In the genomic region with DNA sequence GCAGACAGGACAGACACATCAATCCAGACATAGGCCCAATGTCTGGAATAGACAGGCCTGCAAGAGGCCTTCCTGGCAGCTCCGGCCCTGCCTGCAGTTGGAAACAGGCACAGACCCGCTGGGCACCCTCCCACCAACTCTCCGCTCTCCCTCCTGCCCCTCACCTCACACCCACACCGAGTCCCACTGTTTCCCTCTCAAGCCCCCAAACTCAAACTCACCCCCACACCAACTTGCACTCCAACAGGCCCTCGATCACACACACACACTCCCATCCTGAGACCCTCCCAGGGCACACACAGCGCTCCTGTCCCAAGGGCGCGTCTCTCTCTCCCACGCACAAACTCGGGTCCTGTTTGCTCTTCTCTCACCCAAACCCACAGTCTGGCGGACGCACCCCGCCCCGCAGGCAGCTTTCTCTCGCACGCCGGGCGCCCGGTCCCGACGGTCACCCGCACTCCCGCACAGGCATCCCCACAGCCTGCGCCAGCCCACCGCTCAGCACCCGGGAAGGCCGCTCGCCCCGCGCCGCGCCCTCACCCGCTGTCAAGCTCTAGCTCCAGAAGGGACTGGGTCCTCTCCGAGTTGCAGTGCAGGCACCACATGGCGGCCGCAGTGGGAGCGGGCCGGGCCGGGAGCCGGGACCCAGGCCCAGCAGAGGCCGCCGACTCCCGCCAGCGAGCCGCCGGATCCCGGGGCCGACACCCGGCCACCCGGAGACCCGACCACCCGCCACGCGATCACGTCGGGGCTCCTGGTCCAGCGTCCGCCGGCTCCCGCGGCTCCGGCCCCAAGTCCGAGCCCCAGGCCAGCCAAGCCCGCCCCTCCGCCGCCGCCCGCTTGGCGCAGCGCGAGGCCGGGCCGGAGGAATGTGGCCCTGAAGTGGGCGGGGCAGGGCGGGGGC, we compare ENCODE assay signal across 1 cellular context.
TF ChIP-seq lines count a peak whose summit lies in the region.

No MANE protein-coding gene starts in this region.

TF ChIP-seq in HepG2, 621 proteins besides CTCF, POLR2A, EP300 and RAD21 (continued from another document and continues in another):
- TF ChIP-seq, protein P1, sequence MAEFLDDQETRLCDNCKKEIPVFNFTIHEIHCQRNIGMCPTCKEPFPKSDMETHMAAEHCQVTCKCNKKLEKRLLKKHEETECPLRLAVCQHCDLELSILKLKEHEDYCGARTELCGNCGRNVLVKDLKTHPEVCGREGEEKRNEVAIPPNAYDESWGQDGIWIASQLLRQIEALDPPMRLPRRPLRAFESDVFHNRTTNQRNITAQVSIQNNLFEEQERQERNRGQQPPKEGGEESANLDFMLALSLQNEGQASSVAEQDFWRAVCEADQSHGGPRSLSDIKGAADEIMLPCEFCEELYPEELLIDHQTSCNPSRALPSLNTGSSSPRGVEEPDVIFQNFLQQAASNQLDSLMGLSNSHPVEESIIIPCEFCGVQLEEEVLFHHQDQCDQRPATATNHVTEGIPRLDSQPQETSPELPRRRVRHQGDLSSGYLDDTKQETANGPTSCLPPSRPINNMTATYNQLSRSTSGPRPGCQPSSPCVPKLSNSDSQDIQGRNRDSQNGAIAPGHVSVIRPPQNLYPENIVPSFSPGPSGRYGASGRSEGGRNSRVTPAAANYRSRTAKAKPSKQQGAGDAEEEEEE (CRISPR knock-in tag; IDR thresholded peaks at IDR 0.05; ENCODE audit: borderline replicate concordance), result no peak
- TF ChIP-seq, protein P2, sequence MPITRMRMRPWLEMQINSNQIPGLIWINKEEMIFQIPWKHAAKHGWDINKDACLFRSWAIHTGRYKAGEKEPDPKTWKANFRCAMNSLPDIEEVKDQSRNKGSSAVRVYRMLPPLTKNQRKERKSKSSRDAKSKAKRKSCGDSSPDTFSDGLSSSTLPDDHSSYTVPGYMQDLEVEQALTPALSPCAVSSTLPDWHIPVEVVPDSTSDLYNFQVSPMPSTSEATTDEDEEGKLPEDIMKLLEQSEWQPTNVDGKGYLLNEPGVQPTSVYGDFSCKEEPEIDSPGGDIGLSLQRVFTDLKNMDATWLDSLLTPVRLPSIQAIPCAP (CRISPR knock-in tag; IDR thresholded peaks at IDR 0.05; ENCODE audit: low read depth), result no peak
- peak; percentile 62; the same call in 1 of the 2 replicates for TF ChIP-seq ZNF777 (CRISPR knock-in tag; IDR thresholded peaks at IDR 0.05)
- no peak for TF ChIP-seq TGIF2 (CRISPR knock-in tag; IDR thresholded peaks at IDR 0.05)
- no peak for TF ChIP-seq ZNF703 (CRISPR knock-in tag; IDR thresholded peaks at IDR 0.05; ENCODE audit: borderline replicate concordance)
- no peak for TF ChIP-seq YEATS2 (CRISPR knock-in tag; IDR thresholded peaks at IDR 0.05; ENCODE audit: borderline replicate concordance)
- TF ChIP-seq KDM5B (CRISPR knock-in tag; IDR thresholded peaks at IDR 0.05; ENCODE audit: borderline replicate concordance), result no peak; the same call in 1 of the 2 replicates
- TF ChIP-seq, protein P3, sequence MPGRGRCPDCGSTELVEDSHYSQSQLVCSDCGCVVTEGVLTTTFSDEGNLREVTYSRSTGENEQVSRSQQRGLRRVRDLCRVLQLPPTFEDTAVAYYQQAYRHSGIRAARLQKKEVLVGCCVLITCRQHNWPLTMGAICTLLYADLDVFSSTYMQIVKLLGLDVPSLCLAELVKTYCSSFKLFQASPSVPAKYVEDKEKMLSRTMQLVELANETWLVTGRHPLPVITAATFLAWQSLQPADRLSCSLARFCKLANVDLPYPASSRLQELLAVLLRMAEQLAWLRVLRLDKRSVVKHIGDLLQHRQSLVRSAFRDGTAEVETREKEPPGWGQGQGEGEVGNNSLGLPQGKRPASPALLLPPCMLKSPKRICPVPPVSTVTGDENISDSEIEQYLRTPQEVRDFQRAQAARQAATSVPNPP (CRISPR knock-in tag; IDR thresholded peaks at IDR 0.05), result no peak
- TF ChIP-seq SRY (CRISPR knock-in tag; IDR thresholded peaks at IDR 0.05), result no peak; the same call in 1 of the 2 replicates
- no peak for TF ChIP-seq NKX3-1 (CRISPR knock-in tag; IDR thresholded peaks at IDR 0.05)
- TF ChIP-seq SMARCE1 (IDR thresholded peaks at IDR 0.05; ENCODE audit: borderline replicate concordance), result no peak
- no peak for TF ChIP-seq BRD4 (CRISPR knock-in tag; IDR thresholded peaks at IDR 0.05)
- no peak for TF ChIP-seq ZNF260 (CRISPR knock-in tag; IDR thresholded peaks at IDR 0.05; ENCODE audit: borderline replicate concordance, low read depth)
- TF ChIP-seq ZNF335 (CRISPR knock-in tag; IDR thresholded peaks at IDR 0.05), result no peak
- TF ChIP-seq ZNF562 (CRISPR knock-in tag; IDR thresholded peaks at IDR 0.05; ENCODE audit: borderline replicate concordance), result no peak
- no peak for TF ChIP-seq HOXA7 (CRISPR knock-in tag; IDR thresholded peaks at IDR 0.05)
- TF ChIP-seq ZNF256 (CRISPR knock-in tag; conservative IDR thresholded peaks at IDR 0.05), result no peak
- no peak for TF ChIP-seq JDP2 (CRISPR knock-in tag; IDR thresholded peaks at IDR 0.05; ENCODE audit: borderline replicate concordance)
- no peak for TF ChIP-seq CBFB (CRISPR knock-in tag; IDR thresholded peaks at IDR 0.05)
- no peak for TF ChIP-seq MIXL1 (CRISPR knock-in tag; IDR thresholded peaks at IDR 0.05)
- TF ChIP-seq, protein P4, sequence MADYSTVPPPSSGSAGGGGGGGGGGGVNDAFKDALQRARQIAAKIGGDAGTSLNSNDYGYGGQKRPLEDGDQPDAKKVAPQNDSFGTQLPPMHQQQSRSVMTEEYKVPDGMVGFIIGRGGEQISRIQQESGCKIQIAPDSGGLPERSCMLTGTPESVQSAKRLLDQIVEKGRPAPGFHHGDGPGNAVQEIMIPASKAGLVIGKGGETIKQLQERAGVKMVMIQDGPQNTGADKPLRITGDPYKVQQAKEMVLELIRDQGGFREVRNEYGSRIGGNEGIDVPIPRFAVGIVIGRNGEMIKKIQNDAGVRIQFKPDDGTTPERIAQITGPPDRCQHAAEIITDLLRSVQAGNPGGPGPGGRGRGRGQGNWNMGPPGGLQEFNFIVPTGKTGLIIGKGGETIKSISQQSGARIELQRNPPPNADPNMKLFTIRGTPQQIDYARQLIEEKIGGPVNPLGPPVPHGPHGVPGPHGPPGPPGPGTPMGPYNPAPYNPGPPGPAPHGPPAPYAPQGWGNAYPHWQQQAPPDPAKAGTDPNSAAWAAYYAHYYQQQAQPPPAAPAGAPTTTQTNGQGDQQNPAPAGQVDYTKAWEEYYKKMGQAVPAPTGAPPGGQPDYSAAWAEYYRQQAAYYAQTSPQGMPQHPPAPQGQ (CRISPR knock-in tag; IDR thresholded peaks at IDR 0.05; ENCODE audit: borderline replicate concordance), result no peak
- TF ChIP-seq, protein P5, sequence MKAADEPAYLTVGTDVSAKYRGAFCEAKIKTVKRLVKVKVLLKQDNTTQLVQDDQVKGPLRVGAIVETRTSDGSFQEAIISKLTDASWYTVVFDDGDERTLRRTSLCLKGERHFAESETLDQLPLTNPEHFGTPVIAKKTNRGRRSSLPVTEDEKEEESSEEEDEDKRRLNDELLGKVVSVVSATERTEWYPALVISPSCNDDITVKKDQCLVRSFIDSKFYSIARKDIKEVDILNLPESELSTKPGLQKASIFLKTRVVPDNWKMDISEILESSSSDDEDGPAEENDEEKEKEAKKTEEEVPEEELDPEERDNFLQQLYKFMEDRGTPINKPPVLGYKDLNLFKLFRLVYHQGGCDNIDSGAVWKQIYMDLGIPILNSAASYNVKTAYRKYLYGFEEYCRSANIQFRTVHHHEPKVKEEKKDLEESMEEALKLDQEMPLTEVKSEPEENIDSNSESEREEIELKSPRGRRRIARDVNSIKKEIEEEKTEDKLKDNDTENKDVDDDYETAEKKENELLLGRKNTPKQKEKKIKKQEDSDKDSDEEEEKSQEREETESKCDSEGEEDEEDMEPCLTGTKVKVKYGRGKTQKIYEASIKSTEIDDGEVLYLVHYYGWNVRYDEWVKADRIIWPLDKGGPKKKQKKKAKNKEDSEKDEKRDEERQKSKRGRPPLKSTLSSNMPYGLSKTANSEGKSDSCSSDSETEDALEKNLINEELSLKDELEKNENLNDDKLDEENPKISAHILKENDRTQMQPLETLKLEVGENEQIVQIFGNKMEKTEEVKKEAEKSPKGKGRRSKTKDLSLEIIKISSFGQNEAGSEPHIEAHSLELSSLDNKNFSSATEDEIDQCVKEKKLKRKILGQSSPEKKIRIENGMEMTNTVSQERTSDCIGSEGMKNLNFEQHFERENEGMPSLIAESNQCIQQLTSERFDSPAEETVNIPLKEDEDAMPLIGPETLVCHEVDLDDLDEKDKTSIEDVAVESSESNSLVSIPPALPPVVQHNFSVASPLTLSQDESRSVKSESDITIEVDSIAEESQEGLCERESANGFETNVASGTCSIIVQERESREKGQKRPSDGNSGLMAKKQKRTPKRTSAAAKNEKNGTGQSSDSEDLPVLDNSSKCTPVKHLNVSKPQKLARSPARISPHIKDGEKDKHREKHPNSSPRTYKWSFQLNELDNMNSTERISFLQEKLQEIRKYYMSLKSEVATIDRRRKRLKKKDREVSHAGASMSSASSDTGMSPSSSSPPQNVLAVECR (CRISPR knock-in tag; IDR thresholded peaks at IDR 0.05; ENCODE audit: borderline replicate concordance), result peak; percentile 52
- TF ChIP-seq, protein P6, sequence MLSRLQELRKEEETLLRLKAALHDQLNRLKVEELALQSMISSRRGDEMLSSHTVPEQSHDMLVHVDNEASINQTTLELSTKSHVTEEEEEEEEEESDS (CRISPR knock-in tag; IDR thresholded peaks at IDR 0.05; ENCODE audit: borderline replicate concordance), result no peak
- TF ChIP-seq ETV5 (CRISPR knock-in tag; IDR thresholded peaks at IDR 0.05; ENCODE audit: borderline replicate concordance), result no peak
- TF ChIP-seq, protein P7, sequence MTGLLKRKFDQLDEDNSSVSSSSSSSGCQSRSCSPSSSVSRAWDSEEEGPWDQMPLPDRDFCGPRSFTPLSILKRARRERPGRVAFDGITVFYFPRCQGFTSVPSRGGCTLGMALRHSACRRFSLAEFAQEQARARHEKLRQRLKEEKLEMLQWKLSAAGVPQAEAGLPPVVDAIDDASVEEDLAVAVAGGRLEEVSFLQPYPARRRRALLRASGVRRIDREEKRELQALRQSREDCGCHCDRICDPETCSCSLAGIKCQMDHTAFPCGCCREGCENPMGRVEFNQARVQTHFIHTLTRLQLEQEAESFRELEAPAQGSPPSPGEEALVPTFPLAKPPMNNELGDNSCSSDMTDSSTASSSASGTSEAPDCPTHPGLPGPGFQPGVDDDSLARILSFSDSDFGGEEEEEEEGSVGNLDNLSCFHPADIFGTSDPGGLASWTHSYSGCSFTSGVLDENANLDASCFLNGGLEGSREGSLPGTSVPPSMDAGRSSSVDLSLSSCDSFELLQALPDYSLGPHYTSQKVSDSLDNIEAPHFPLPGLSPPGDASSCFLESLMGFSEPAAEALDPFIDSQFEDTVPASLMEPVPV (CRISPR knock-in tag; IDR thresholded peaks at IDR 0.05), result no peak
- no peak for TF ChIP-seq ZNF282 (IDR thresholded peaks at IDR 0.05; ENCODE audit: partially characterized antibody)
- TF ChIP-seq ZNF484 (CRISPR knock-in tag; IDR thresholded peaks at IDR 0.05; ENCODE audit: borderline replicate concordance, low read depth), result no peak
- TF ChIP-seq NCOA1 (CRISPR knock-in tag; IDR thresholded peaks at IDR 0.05), result no peak
- TF ChIP-seq, protein P8, sequence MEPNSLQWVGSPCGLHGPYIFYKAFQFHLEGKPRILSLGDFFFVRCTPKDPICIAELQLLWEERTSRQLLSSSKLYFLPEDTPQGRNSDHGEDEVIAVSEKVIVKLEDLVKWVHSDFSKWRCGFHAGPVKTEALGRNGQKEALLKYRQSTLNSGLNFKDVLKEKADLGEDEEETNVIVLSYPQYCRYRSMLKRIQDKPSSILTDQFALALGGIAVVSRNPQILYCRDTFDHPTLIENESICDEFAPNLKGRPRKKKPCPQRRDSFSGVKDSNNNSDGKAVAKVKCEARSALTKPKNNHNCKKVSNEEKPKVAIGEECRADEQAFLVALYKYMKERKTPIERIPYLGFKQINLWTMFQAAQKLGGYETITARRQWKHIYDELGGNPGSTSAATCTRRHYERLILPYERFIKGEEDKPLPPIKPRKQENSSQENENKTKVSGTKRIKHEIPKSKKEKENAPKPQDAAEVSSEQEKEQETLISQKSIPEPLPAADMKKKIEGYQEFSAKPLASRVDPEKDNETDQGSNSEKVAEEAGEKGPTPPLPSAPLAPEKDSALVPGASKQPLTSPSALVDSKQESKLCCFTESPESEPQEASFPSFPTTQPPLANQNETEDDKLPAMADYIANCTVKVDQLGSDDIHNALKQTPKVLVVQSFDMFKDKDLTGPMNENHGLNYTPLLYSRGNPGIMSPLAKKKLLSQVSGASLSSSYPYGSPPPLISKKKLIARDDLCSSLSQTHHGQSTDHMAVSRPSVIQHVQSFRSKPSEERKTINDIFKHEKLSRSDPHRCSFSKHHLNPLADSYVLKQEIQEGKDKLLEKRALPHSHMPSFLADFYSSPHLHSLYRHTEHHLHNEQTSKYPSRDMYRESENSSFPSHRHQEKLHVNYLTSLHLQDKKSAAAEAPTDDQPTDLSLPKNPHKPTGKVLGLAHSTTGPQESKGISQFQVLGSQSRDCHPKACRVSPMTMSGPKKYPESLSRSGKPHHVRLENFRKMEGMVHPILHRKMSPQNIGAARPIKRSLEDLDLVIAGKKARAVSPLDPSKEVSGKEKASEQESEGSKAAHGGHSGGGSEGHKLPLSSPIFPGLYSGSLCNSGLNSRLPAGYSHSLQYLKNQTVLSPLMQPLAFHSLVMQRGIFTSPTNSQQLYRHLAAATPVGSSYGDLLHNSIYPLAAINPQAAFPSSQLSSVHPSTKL (CRISPR knock-in tag; IDR thresholded peaks at IDR 0.05), result no peak
- no peak for TF ChIP-seq KDM6A (CRISPR knock-in tag; IDR thresholded peaks at IDR 0.05; ENCODE audit: low read depth)
- TF ChIP-seq XRCC5 (optimal IDR thresholded peaks at IDR 0.05; ENCODE audit: low read length), result peak; percentile 16
- no peak for TF ChIP-seq ZNF124 (CRISPR knock-in tag; IDR thresholded peaks at IDR 0.05)
- no peak for TF ChIP-seq ZSCAN25 (CRISPR knock-in tag; IDR thresholded peaks at IDR 0.05)
- TF ChIP-seq ZMAT3 (CRISPR knock-in tag; conservative IDR thresholded peaks at IDR 0.05), result 0 out of 2 replicates have a peak, but pooled peaks have one; percentile 18
- peak; percentile 55; the same call in 1 of the 2 replicates for TF ChIP-seq NFKB2 (CRISPR knock-in tag; IDR thresholded peaks at IDR 0.05; ENCODE audit: borderline replicate concordance)
- TF ChIP-seq ZNF44 (CRISPR knock-in tag; IDR thresholded peaks at IDR 0.05), result no peak
- TF ChIP-seq, protein P9, sequence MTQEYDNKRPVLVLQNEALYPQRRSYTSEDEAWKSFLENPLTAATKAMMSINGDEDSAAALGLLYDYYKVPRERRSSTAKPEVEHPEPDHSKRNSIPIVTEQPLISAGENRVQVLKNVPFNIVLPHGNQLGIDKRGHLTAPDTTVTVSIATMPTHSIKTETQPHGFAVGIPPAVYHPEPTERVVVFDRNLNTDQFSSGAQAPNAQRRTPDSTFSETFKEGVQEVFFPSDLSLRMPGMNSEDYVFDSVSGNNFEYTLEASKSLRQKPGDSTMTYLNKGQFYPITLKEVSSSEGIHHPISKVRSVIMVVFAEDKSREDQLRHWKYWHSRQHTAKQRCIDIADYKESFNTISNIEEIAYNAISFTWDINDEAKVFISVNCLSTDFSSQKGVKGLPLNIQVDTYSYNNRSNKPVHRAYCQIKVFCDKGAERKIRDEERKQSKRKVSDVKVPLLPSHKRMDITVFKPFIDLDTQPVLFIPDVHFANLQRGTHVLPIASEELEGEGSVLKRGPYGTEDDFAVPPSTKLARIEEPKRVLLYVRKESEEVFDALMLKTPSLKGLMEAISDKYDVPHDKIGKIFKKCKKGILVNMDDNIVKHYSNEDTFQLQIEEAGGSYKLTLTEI (CRISPR knock-in tag; conservative IDR thresholded peaks at IDR 0.05), result no peak
